18 cellular contexts compared by ENCODE assay signal in the genomic region with DNA sequence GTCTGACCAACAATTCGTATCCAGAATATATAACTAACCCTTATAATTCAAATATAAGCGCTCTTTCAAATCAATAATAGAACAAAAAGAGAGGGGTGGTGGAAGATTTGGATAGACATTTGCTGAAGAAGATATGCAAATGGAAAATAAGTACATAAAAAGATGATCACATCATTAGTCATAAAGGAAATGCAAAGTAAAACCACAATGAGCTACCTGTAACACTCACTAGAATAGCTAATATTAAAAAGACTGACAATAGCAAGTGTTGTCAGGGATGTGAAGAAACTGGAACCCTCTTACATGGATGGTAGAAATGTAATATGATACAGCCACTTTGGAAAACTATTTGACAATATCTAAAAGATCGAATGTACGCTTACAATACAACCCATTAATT.
DNase-seq lines count a peak whose midpoint lies in the region; ATAC-seq and TF ChIP-seq lines count a peak whose summit lies in the region.
"Had no signal": no experiment of that assay in that cellular context is flagged by ENCODE, and none has a peak within 500 bp of the region (broad histone marks: within the 10 kb centered on the region; RNA-seq: fewer than 3 reads in every experiment).

No MANE protein-coding gene starts in this region.

- H3K9me3 ChIP-seq in PC-3 (ENCODE audit: low read length) (no peaks in the 10 kb centered on the region), right cardiac atrium (ENCODE audit: control insufficient read depth, low read length) (no peaks in the 10 kb centered on the region)
- H3K9me3 ChIP-seq: A549, Caco-2, HAP-1 had no signal

- H4K20me1 ChIP-seq in PC-3 (ENCODE audit: low read length): no peaks in the 10 kb centered on the region

- intact Hi-C loops in PC-3 (cut with micrococcal nuclease) (no loop called here), right cardiac atrium (cut with DNase I) (no loop called here)

- H3K79me2 ChIP-seq in PC-3 (ENCODE audit: low read length): no peaks in the 10 kb centered on the region

- BruUV-seq in PC-3 (replicated peaks; lab: Mats Ljungman, UMichigan): no TSS peak

- CTCF ChIA-PET in PC-3 (lab: Charles Lee): no interaction called here

- H2AFZ ChIP-seq in PC-3 (ENCODE audit: low read length): no peak overlapping the region
- H2AFZ ChIP-seq: GM23248 had no signal

- DNase-seq in DMS53 (lab: John Stamatoyannopoulos, UW) (peak; percentile 22), DMS53 treated with DMSO at 0.1 percent for 48 hours (lab: John Stamatoyannopoulos, UW; ENCODE audit: unreplicated experiment) (no peak), PC-3 (peak; percentile 53), epithelial cell of esophagus (ENCODE audit: low read depth) (peak; percentile 3), right cardiac atrium (no peak)
- DNase-seq: AML-193; Caco-2; CD4-positive, alpha-beta T cell; DMS79 treated with DMSO at 0.1 percent for 48 hours; GM23248 had no signal

- POLR2A ChIA-PET in PC-3 (lab: Charles Lee; ENCODE audit: unreplicated experiment): no interaction called here

- no peak for TF ChIP-seq CTCF in PC-3 (conservative IDR thresholded peaks at IDR 0.05; ENCODE audit: low read depth, low read length)
- TF ChIP-seq CTCF in epithelial cell of esophagus (IDR thresholded peaks at IDR 0.05; ENCODE audit: insufficient read depth, low read depth, low read length, missing control alignments): no peak

- no peaks in the 10 kb centered on the region for H3K9me2 ChIP-seq in PC-3 (replicated peaks; ENCODE audit: low read length)

- WGBS in right cardiac atrium: 86% methylated on average over 4 of the region's 4 CpGs

- no peaks in the 10 kb centered on the region for H3K36me3 ChIP-seq in PC-3 (ENCODE audit: low read depth, low read length)
- H3K36me3 ChIP-seq: HAP-1 had no signal

- H3K4me1 ChIP-seq in PC-3 (ENCODE audit: insufficient read depth, low read length) (peaks cover 3% of the 10 kb centered on the region; the same call in 1 of the 2 replicates), right cardiac atrium (ENCODE audit: control insufficient read depth, insufficient read depth, low read length) (no peaks in the 10 kb centered on the region)
- H3K4me1 ChIP-seq: A549, Caco-2, HAP-1 had no signal

- no peak overlapping the region for H3K4me2 ChIP-seq in PC-3 (ENCODE audit: low read length)
- H3K4me2 ChIP-seq: A549 had no signal

- no peak overlapping the region for H3K27ac ChIP-seq in PC-3 (ENCODE audit: low read length)
- H3K27ac ChIP-seq in right cardiac atrium (ENCODE audit: low read length): no peak overlapping the region
- H3K27ac ChIP-seq: 22Rv1, A549, C4-2B, GM23248 had no signal

- H3F3A ChIP-seq in PC-3 (ENCODE audit: low read length, unreplicated experiment): no peaks in the 10 kb centered on the region

- H3K27me3 ChIP-seq in PC-3 (ENCODE audit: low read length) (peaks cover 24% of the 10 kb centered on the region), right cardiac atrium (ENCODE audit: control insufficient read depth, insufficient read depth) (peaks cover 3% of the 10 kb centered on the region)

- ATAC-seq in PC-3: peak; percentile 35; the same call in 1 of the 2 replicates
- ATAC-seq in GM19452 (IDR thresholded peaks at IDR 0.05; ENCODE audit: unreplicated experiment): no peak
- ATAC-seq in GM19324 (IDR thresholded peaks at IDR 0.05; ENCODE audit: low FRiP score, unreplicated experiment): no peak
- ATAC-seq in right cardiac atrium: no peak
- ATAC-seq: A549, GM12878, HepG2 had no signal

- no peak overlapping the region for H3K9ac ChIP-seq in PC-3 (ENCODE audit: low read length)
- H3K9ac ChIP-seq: GM23248 had no signal

- H3K4me3 ChIP-seq in PC-3 (ENCODE audit: low read length) (no peak overlapping the region), epithelial cell of esophagus (ENCODE audit: low read length) (no peak overlapping the region), right cardiac atrium (ENCODE audit: low read length) (no peak overlapping the region)
- H3K4me3 ChIP-seq: A549, GM12878, GM23248, HAP-1 had no signal

Comparison
In these comparisons a context has a peak if more than half of its experiments do, and no peak if none do; other contexts are left out.
1. DNase-seq: peak in DMS53 (single experiment), PC-3 (single experiment) and epithelial cell of esophagus (single experiment); none in DMS53 treated with DMSO at 0.1 percent for 48 hours (single experiment) and right cardiac atrium (0 of 3).